19 cellular contexts compared by ENCODE assay signal in genomic region chr18:27583021-27583420, GRCh38.
"Had no signal": no experiment of that assay in that cellular context is flagged by ENCODE, and none has a peak within 500 bp of the region (broad histone marks: within the 10 kb centered on the region; RNA-seq: fewer than 3 reads in every experiment).

No MANE protein-coding gene starts in this region.

- H3K27me3 ChIP-seq: colonic mucosa, right lobe of liver, upper lobe of left lung had no signal

- H3K9me3 Mint-ChIP-seq: activated naive CD4-positive, alpha-beta T cell treated with anti-CD3 and anti-CD28 coated beads, Interleukin-2, amount 50 U/mL, for 24 hours had no signal

- H3K4me1 ChIP-seq: colonic mucosa, upper lobe of left lung had no signal

- H3K4me3 ChIP-seq: colonic mucosa, mucosa of descending colon, right lobe of liver, thoracic aorta, upper lobe of left lung had no signal

- H3K4me3 Mint-ChIP-seq: activated naive CD4-positive, alpha-beta T cell treated with anti-CD3 and anti-CD28 coated beads, Interleukin-2, amount 50 U/mL, for 24 hours; brain; central memory CD8-positive, alpha-beta T cell; immature natural killer cell; nephron progenitor cell had no signal

- H3K36me3 ChIP-seq: colonic mucosa, right lobe of liver, thoracic aorta, upper lobe of left lung had no signal

- H3K4me1 Mint-ChIP-seq: activated naive CD4-positive, alpha-beta T cell treated with anti-CD3 and anti-CD28 coated beads, Interleukin-2, amount 50 U/mL, for 24 hours; central memory CD8-positive, alpha-beta T cell; immature natural killer cell had no signal

- H3K27ac ChIP-seq: colonic mucosa, right lobe of liver, thoracic aorta, upper lobe of left lung had no signal

- ATAC-seq: left cardiac atrium, mucosa of descending colon, SK-N-SH treated with all-trans-retinoic acid at 6 μM for 48 hours had no signal

- DNase-seq: activated CD4-positive, alpha-beta T cell treated with anti-CD3 and anti-CD28 coated beads for 1 hour; activated gamma-delta T cell treated with Interleukin-2 at 50 U/mL for 16 hours; activated T-cell treated with anti-CD3 and anti-CD28 coated beads, Interleukin-2, amount 50 U/mL, for 1 hour; colonic mucosa; immature natural killer cell; left cardiac atrium; mesendoderm; mucosa of descending colon; nephron progenitor cell; nucleus accumbens; right lobe of liver; stimulated activated CD4-positive, alpha-beta T cell treated with anti-CD3 and anti-CD28 coated beads, Interleukin-4, amount 100 ng/mL, for 1 hour; stimulated activated naive CD4-positive, alpha-beta T cell treated with Interleukin-2 at 50 U/mL for 16 hours; upper lobe of left lung had no signal

- H3K27ac Mint-ChIP-seq: activated naive CD4-positive, alpha-beta T cell treated with anti-CD3 and anti-CD28 coated beads, Interleukin-2, amount 50 U/mL, for 24 hours; brain; immature natural killer cell; nephron progenitor cell had no signal

- H3K36me3 Mint-ChIP-seq: activated naive CD4-positive, alpha-beta T cell treated with anti-CD3 and anti-CD28 coated beads, Interleukin-2, amount 50 U/mL, for 24 hours; brain; immature natural killer cell had no signal

- H3K27me3 Mint-ChIP-seq: activated naive CD4-positive, alpha-beta T cell treated with anti-CD3 and anti-CD28 coated beads, Interleukin-2, amount 50 U/mL, for 24 hours; central memory CD8-positive, alpha-beta T cell had no signal

- H3K9me3 ChIP-seq: colonic mucosa had no signal
